Comparison of ENCODE assay signal across 7 cellular contexts in genomic region chr3:33799202-33799551, GRCh38. TPM values are rescaled to one million over a fixed set of nuclear protein-coding genes. Genes with fewer than 3 reads are reported as not detected.
DNase-seq lines count a peak whose midpoint lies in the region; ATAC-seq, FAIRE-seq and TF ChIP-seq lines count a peak whose summit lies in the region.

No MANE protein-coding gene starts in this region.

- CTCF ChIA-PET in activated CD8-positive, alpha-beta T cell treated with anti-CD3 and anti-CD28 coated beads for 36 hours (lab: Charles Lee): interaction anchor here (0.9 to 3.2 kb wide), 6 partner anchors 12 to 724 kb away, joined by 3 to 22 read pairs (median 4); no protein-coding TSS in a partner anchor

- H3K27ac ChIP-seq in HUES6 (ENCODE audit: low read depth, low read length) (peak overlapping the region; percentile 53; the same call in 1 of the 2 replicates), iPS-18a (ENCODE audit: low read length) (no peak overlapping the region), stomach smooth muscle (ENCODE audit: low read length) (peak overlapping the region; percentile 82)

- peaks cover 51% of the 10 kb centered on the region for H3K4me1 Mint-ChIP-seq in activated CD8-positive, alpha-beta T cell treated with anti-CD3 and anti-CD28 coated beads for 36 hours (ENCODE audit: low read depth)

- peaks cover 11% of the 10 kb centered on the region for H3K36me3 ChIP-seq in HUES6 (ENCODE audit: control insufficient read depth, insufficient read depth, low read length)
- H3K36me3 ChIP-seq in iPS-18a (ENCODE audit: control insufficient read depth, low read depth, low read length): no peaks in the 10 kb centered on the region
- peaks cover 0 to 3% of the 10 kb centered on the region in 2 donors for H3K36me3 ChIP-seq in stomach smooth muscle (ENCODE audit: control insufficient read depth in 2 of 2, insufficient read depth in 2 of 2, low read length in 2 of 2)

- intact Hi-C loops in activated CD8-positive, alpha-beta T cell treated with anti-CD3 and anti-CD28 coated beads for 36 hours (cut with micrococcal nuclease): no loop called here

- ATAC-seq in activated CD8-positive, alpha-beta T cell treated with anti-CD3 and anti-CD28 coated beads for 36 hours: no peak
- no peak for ATAC-seq in GM18861 (IDR thresholded peaks at IDR 0.05; ENCODE audit: unreplicated experiment)

- no peaks in the 10 kb centered on the region for H3K27me3 Mint-ChIP-seq in activated CD8-positive, alpha-beta T cell treated with anti-CD3 and anti-CD28 coated beads for 36 hours

- H3K9me3 ChIP-seq in HUES6 (ENCODE audit: control insufficient read depth, insufficient read depth, low read depth, low read length): peaks cover 8% of the 10 kb centered on the region
- H3K9me3 ChIP-seq in iPS-18a (ENCODE audit: control insufficient read depth, low read depth, low read length): no peaks in the 10 kb centered on the region
- no peaks in the 10 kb centered on the region for H3K9me3 ChIP-seq in stomach smooth muscle (ENCODE audit: control insufficient read depth in 2 of 2, low read length in 2 of 2)

- no peaks in the 10 kb centered on the region for H3K9me3 Mint-ChIP-seq in activated CD8-positive, alpha-beta T cell treated with anti-CD3 and anti-CD28 coated beads for 36 hours

- POLR2A ChIA-PET in activated CD8-positive, alpha-beta T cell treated with anti-CD3 and anti-CD28 coated beads for 36 hours (lab: Charles Lee): interaction anchor here (0.6 to 1.7 kb wide), 14 partner anchors 8 to 361 kb away, joined by 3 to 8 read pairs (median 4); partner anchors contain the start of gene UBP1

- no peak for DNase-seq in activated CD8-positive, alpha-beta T cell treated with anti-CD3 and anti-CD28 coated beads for 36 hours
- no peak for DNase-seq in HTR-8/SVneo (ENCODE audit: insufficient read length, low spot score)
- DNase-seq in T1000 (lab: John Stamatoyannopoulos, UW): no peak

- no peaks in the 10 kb centered on the region for H3K27me3 ChIP-seq in HUES6 (ENCODE audit: control insufficient read depth, insufficient read depth, low read length)
- H3K27me3 ChIP-seq in iPS-18a (ENCODE audit: control insufficient read depth, insufficient read depth, low read length): no peaks in the 10 kb centered on the region
- no peaks in the 10 kb centered on the region for H3K27me3 ChIP-seq in stomach smooth muscle (ENCODE audit: control insufficient read depth in 1 of 2, insufficient read depth in 2 of 2, low read length in 2 of 2)

- H3K4me3 ChIP-seq in HUES6 (ENCODE audit: low read depth, low read length): peak overlapping the region; percentile 94
- peak overlapping the region; percentile 99 for H3K4me3 ChIP-seq in iPS-18a (ENCODE audit: low read length)
- peak overlapping the region; percentile 96 to 98 for H3K4me3 ChIP-seq in stomach smooth muscle (ENCODE audit: low read length in 2 of 2)

- no peak for FAIRE-seq in HTR-8/SVneo (lab: Jason Lieb, UNC)

- H3K4me1 ChIP-seq in HUES6 (ENCODE audit: control insufficient read depth, insufficient read depth, low read length) (peaks cover 10% of the 10 kb centered on the region; the same call in 1 of the 2 replicates), iPS-18a (ENCODE audit: control insufficient read depth, low read depth, low read length) (no peaks in the 10 kb centered on the region), stomach smooth muscle (ENCODE audit: control insufficient read depth, insufficient read depth, low read length) (peaks cover 8% of the 10 kb centered on the region)

- H3K4me3 Mint-ChIP-seq in activated CD8-positive, alpha-beta T cell treated with anti-CD3 and anti-CD28 coated beads for 36 hours: peak overlapping the region; percentile 84

- peak overlapping the region; percentile 92 for H3K27ac Mint-ChIP-seq in activated CD8-positive, alpha-beta T cell treated with anti-CD3 and anti-CD28 coated beads for 36 hours

- no peak for TF ChIP-seq CTCF in activated CD8-positive, alpha-beta T cell treated with anti-CD3 and anti-CD28 coated beads for 36 hours (IDR thresholded peaks at IDR 0.05)

- peaks cover 24% of the 10 kb centered on the region for H3K36me3 Mint-ChIP-seq in activated CD8-positive, alpha-beta T cell treated with anti-CD3 and anti-CD28 coated beads for 36 hours (ENCODE audit: low read depth)

- H3K9ac ChIP-seq in HUES6 (ENCODE audit: low read length) (peak overlapping the region; percentile 95), iPS-18a (ENCODE audit: low read length) (peak overlapping the region; percentile 75), stomach smooth muscle (ENCODE audit: low read length in 2 of 2) (peak overlapping the region; percentile 83 to 90)

RNA-seq across cellular contexts. Expression of gene PDCD6IP, which starts 0.7 kb away (rescaled TPM):
- 100 to 1,000 TPM; 139 to 146 TPM for total RNA-seq in activated CD8-positive, alpha-beta T cell treated with anti-CD3 and anti-CD28 coated beads for 36 hours
